ENCODE assay signal across 8 cellular contexts in genomic region chr19:51131780-51132680, GRCh38. TPM values are rescaled to one million over a fixed set of nuclear protein-coding genes. Genes with fewer than 3 reads are reported as not detected.
DNase-seq lines count a peak whose midpoint lies in the region; ATAC-seq and TF ChIP-seq lines count a peak whose summit lies in the region.

No MANE protein-coding gene starts in this region.

- TF ChIP-seq CTCF in NB4 (IDR thresholded peaks at IDR 0.05; ENCODE audit: low read depth, low read length) = peak; percentile 10
- TF ChIP-seq CTCF in cardiac fibroblast (IDR thresholded peaks at IDR 0.05; ENCODE audit: low read depth, low read length) = peak; percentile 26
- no peak for TF ChIP-seq CTCF in mucosa of descending colon (IDR thresholded peaks at IDR 0.05)
- no peak for TF ChIP-seq CTCF in uterus (IDR thresholded peaks at IDR 0.05)

- ATAC-seq in mucosa of descending colon (peak; percentile 55), HG03442 (IDR thresholded peaks at IDR 0.05; ENCODE audit: unreplicated experiment) (no peak)

- H3K36me3 ChIP-seq in mucosa of descending colon (ENCODE audit: low read depth) (no peaks in the 10 kb centered on the region), uterus (no peaks in the 10 kb centered on the region)

- H3K4me1 ChIP-seq in mucosa of descending colon (ENCODE audit: low read depth) (peaks cover 4% of the 10 kb centered on the region), uterus (no peaks in the 10 kb centered on the region)

- intact Hi-C loops in mucosa of descending colon (cut with DNase I, micrococcal nuclease) (no loop called here), uterus (cut with DNase I; ENCODE audit: low total_unique reads) (no loop called here)

- H3K27ac ChIP-seq in uterus = no peak overlapping the region

- DNase-seq in DMS 273 (lab: John Stamatoyannopoulos, UW; ENCODE audit: unreplicated experiment) (peak; percentile 87), NB4 (ENCODE audit: low read depth) (peak; percentile 81), cardiac fibroblast (ENCODE audit: low read depth in 2 of 2) (peak; percentile 75 to 96), mucosa of descending colon (peak in 2 of 3 donors; percentile 50 to 56), kidney tubule cell (ENCODE audit: low spot score) (no peak), NCI-H1105 (lab: John Stamatoyannopoulos, UW) (no peak), uterus (no peak)

- H3K9me3 ChIP-seq in mucosa of descending colon (no peaks in the 10 kb centered on the region), uterus (no peaks in the 10 kb centered on the region)

- H3K4me3 ChIP-seq in NB4 (ENCODE audit: low read depth, low read length) (peak overlapping the region; percentile 11), cardiac fibroblast (replicated peaks in 1 of 2; ENCODE audit: low read depth in 2 of 2, low read length in 2 of 2) (no peak overlapping the region), mucosa of descending colon (no peak overlapping the region), uterus (no peak overlapping the region)

- TF ChIP-seq POLR2A in NB4 (IDR thresholded peaks at IDR 0.05; ENCODE audit: extremely low read depth, insufficient read length) = no peak
- no peak for TF ChIP-seq POLR2A in uterus (IDR thresholded peaks at IDR 0.05)

- no peaks in the 10 kb centered on the region for H3K27me3 ChIP-seq in uterus

RNA-seq across cellular contexts. Expression of gene SIGLEC9, which starts 7.3 kb away (rescaled TPM):
- total RNA-seq in mucosa of descending colon = 1 to 10 TPM; 1.4 to 3.8 (median 3.2) TPM
- 1 to 10 TPM in 3 of 4 donors, under 1 TPM in 1; 0.51 to 2.6 (median 1.7) TPM for total RNA-seq in uterus

RNA-seq across cellular contexts. Expression of gene SIGLEC7, which starts 10.1 kb away (rescaled TPM):
- total RNA-seq in mucosa of descending colon (1 to 10 TPM; 1.2 to 2.5 (median 1.4) TPM), uterus (under 1 TPM in 2 of 4 donors, not detected in 2; 0.14 to 0.59 TPM)

RNA-seq across cellular contexts. Expression of gene CTU1, which starts 23.8 kb away (rescaled TPM):
- 1 to 10 TPM; 4.3 to 8.1 (median 4.8) TPM for total RNA-seq in mucosa of descending colon
- total RNA-seq in uterus = 10 to 100 TPM in 1 of 4 donors, 1 to 10 TPM in 2, not detected in 1; 7.8 to 27.7 (median 8.4) TPM

RNA-seq across cellular contexts. Expression of gene KLK14, which starts 49.3 kb away (rescaled TPM):
- total RNA-seq in mucosa of descending colon = under 1 TPM in 1 of 3 donors, not detected in 2; 0.41 TPM
- total RNA-seq in uterus = under 1 TPM in 1 of 4 donors, not detected in 3; 0.76 TPM

Comparison
In these comparisons a context has a peak if more than half of its experiments do, and no peak if none do; other contexts are left out.
1. DNase-seq: peak in DMS 273 (single experiment), NB4 (single experiment), cardiac fibroblast (2 of 2) and mucosa of descending colon (2 of 3); none in kidney tubule cell (single experiment), NCI-H1105 (single experiment) and uterus (0 of 2).
2. CTCF ChIP-seq: peak in NB4 (single experiment) and cardiac fibroblast (single experiment); none in mucosa of descending colon (single experiment) and uterus (0 of 4).